ENCODE assay signal across 12 cellular contexts in genomic region chr13:35140831-35141230, GRCh38.
DNase-seq lines count a peak whose midpoint lies in the region; ATAC-seq and TF ChIP-seq lines count a peak whose summit lies in the region.
"Had no signal": no experiment of that assay in that cellular context is flagged by ENCODE, and none has a peak within 500 bp of the region (broad histone marks: within the 10 kb centered on the region; RNA-seq: fewer than 3 reads in every experiment).

No MANE protein-coding gene starts in this region.

- H3K79me2 ChIP-seq in MM.1S (ENCODE audit: low read length), result no peaks in the 10 kb centered on the region

- no peak for ATAC-seq in aorta (ENCODE audit: low FRiP score)
- ATAC-seq: A549 had no signal

- no peaks in the 10 kb centered on the region for H4K20me1 ChIP-seq in MM.1S (ENCODE audit: insufficient read depth, low read length)
- H4K20me1 ChIP-seq: BLaER1 treated with 17β-estradiol and CSF1 and Interleukin-3, amounts not matched to agents 10 nM and 100 nM had no signal

- intact Hi-C loops in aorta (cut with DNase I), result no loop called here

- TF ChIP-seq CTCF in HFF-Myc (IDR thresholded peaks at IDR 0.05; ENCODE audit: low read depth, low read length, missing control alignments) (no peak), fibroblast of mammary gland (conservative IDR thresholded peaks at IDR 0.05; ENCODE audit: control insufficient read depth, insufficient read depth, low read depth, low read length) (no peak), chondrocyte (IDR thresholded peaks at IDR 0.05) (no peak), MM.1S (IDR thresholded peaks at IDR 0.05; ENCODE audit: low read length) (no peak)

- H3K27ac Mint-ChIP-seq in chondrocyte (ENCODE audit: unreplicated experiment), result no peak overlapping the region
- H3K27ac Mint-ChIP-seq: CD4-positive, CD25-positive, alpha-beta regulatory T cell had no signal

- peaks cover 9% of the 10 kb centered on the region for H3K4me1 Mint-ChIP-seq in chondrocyte (ENCODE audit: low read depth)
- H3K4me1 Mint-ChIP-seq: CD4-positive, CD25-positive, alpha-beta regulatory T cell had no signal

- peak; percentile 9 for DNase-seq in AG20443 (ENCODE audit: low spot score)
- DNase-seq in HFF-Myc (ENCODE audit: extremely low read depth, low read depth), result peak; percentile 69
- DNase-seq in fibroblast of mammary gland (ENCODE audit: low read depth), result peak; percentile 11
- DNase-seq in chondrocyte (ENCODE audit: low spot score), result no peak
- no peak for DNase-seq in MM.1S
- DNase-seq in aorta, result no peak
- DNase-seq: CD4-positive, CD25-positive, alpha-beta regulatory T cell; DMS79; HCEC 1CT had no signal

- H3K9me3 ChIP-seq in MM.1S (replicated peaks; ENCODE audit: insufficient read depth, low read length) (no peaks in the 10 kb centered on the region), aorta (ENCODE audit: control insufficient read depth, low read length) (no peaks in the 10 kb centered on the region)
- H3K9me3 ChIP-seq: A549; BLaER1 treated with 17β-estradiol and CSF1 and Interleukin-3, amounts not matched to agents 10 nM and 100 nM had no signal

- H3F3A ChIP-seq in MM.1S (ENCODE audit: insufficient read depth, low read length), result no peaks in the 10 kb centered on the region

- no peak overlapping the region for H3K4me3 ChIP-seq in HFF-Myc (replicated peaks; ENCODE audit: low read depth, low read length)
- H3K4me3 ChIP-seq in fibroblast of mammary gland (ENCODE audit: control insufficient read depth, low read depth, low read length), result no peak overlapping the region
- H3K4me3 ChIP-seq in MM.1S (ENCODE audit: low read length), result no peak overlapping the region
- no peak overlapping the region for H3K4me3 ChIP-seq in aorta (ENCODE audit: low read length in 2 of 2)
- H3K4me3 ChIP-seq: A549; BLaER1 treated with 17β-estradiol and CSF1 and Interleukin-3, amounts not matched to agents 10 nM and 100 nM had no signal

- H2AFZ ChIP-seq in MM.1S (ENCODE audit: low read length), result no peak overlapping the region

- H3K27ac ChIP-seq in MM.1S (ENCODE audit: low read length), result no peak overlapping the region
- H3K27ac ChIP-seq in aorta (ENCODE audit: low read depth in 1 of 2, low read length in 2 of 2), result no peak overlapping the region
- H3K27ac ChIP-seq: A549, HL-60 had no signal

- H3K27me3 ChIP-seq in MM.1S (replicated peaks; ENCODE audit: insufficient read depth, low read length) (no peaks in the 10 kb centered on the region), aorta (ENCODE audit: control insufficient read depth in 1 of 2, insufficient read depth in 2 of 2, low read length in 1 of 2) (no peaks in the 10 kb centered on the region)
- H3K27me3 ChIP-seq: BLaER1 treated with 17β-estradiol and CSF1 and Interleukin-3, amounts not matched to agents 10 nM and 100 nM had no signal

- H3K9me3 Mint-ChIP-seq in chondrocyte (ENCODE audit: low read depth), result no peaks in the 10 kb centered on the region

- H3K36me3 Mint-ChIP-seq in chondrocyte (ENCODE audit: low read depth), result no peaks in the 10 kb centered on the region
- H3K36me3 Mint-ChIP-seq: CD4-positive, CD25-positive, alpha-beta regulatory T cell had no signal

- H3K36me3 ChIP-seq in MM.1S (replicated peaks; ENCODE audit: insufficient read depth, low read length), result no peaks in the 10 kb centered on the region
- H3K36me3 ChIP-seq in aorta (ENCODE audit: control insufficient read depth in 1 of 2, insufficient read depth in 2 of 2, low read length in 1 of 2), result peaks cover 0 to 2% of the 10 kb centered on the region in 2 donors
- H3K36me3 ChIP-seq: BLaER1 treated with 17β-estradiol and CSF1 and Interleukin-3, amounts not matched to agents 10 nM and 100 nM had no signal

- H3K4me1 ChIP-seq in MM.1S (ENCODE audit: low read length) (no peaks in the 10 kb centered on the region), aorta (ENCODE audit: control insufficient read depth in 1 of 2, insufficient read depth in 2 of 2, low read length in 2 of 2) (peaks cover 0 to 3% of the 10 kb centered on the region in 2 donors)
- H3K4me1 ChIP-seq: A549 had no signal

- no peak overlapping the region for H3K4me3 Mint-ChIP-seq in chondrocyte (ENCODE audit: unreplicated experiment)
- H3K4me3 Mint-ChIP-seq: CD4-positive, CD25-positive, alpha-beta regulatory T cell had no signal

- no peak overlapping the region for H3K4me2 ChIP-seq in MM.1S (ENCODE audit: low read depth, low read length)
- H3K4me2 ChIP-seq: A549 had no signal

- no peaks in the 10 kb centered on the region for H3K27me3 Mint-ChIP-seq in chondrocyte (ENCODE audit: low read depth)
- H3K27me3 Mint-ChIP-seq: CD4-positive, CD25-positive, alpha-beta regulatory T cell had no signal

- H3K9ac ChIP-seq in MM.1S (ENCODE audit: low read length), result no peak overlapping the region
- H3K9ac ChIP-seq: BLaER1 treated with 17β-estradiol and CSF1 and Interleukin-3, amounts not matched to agents 10 nM and 100 nM had no signal

- H3K9me2 ChIP-seq in MM.1S (replicated peaks; ENCODE audit: insufficient read depth, low read length), result no peaks in the 10 kb centered on the region

Comparison
In these comparisons a context has a peak if more than half of its experiments do, and no peak if none do; other contexts are left out.
1. DNase-seq: peak in AG20443 (single experiment), HFF-Myc (single experiment) and fibroblast of mammary gland (single experiment); none in chondrocyte (single experiment), MM.1S (single experiment) and aorta (0 of 2).